ENCODE assay signal across 1 cellular context in the genomic region with DNA sequence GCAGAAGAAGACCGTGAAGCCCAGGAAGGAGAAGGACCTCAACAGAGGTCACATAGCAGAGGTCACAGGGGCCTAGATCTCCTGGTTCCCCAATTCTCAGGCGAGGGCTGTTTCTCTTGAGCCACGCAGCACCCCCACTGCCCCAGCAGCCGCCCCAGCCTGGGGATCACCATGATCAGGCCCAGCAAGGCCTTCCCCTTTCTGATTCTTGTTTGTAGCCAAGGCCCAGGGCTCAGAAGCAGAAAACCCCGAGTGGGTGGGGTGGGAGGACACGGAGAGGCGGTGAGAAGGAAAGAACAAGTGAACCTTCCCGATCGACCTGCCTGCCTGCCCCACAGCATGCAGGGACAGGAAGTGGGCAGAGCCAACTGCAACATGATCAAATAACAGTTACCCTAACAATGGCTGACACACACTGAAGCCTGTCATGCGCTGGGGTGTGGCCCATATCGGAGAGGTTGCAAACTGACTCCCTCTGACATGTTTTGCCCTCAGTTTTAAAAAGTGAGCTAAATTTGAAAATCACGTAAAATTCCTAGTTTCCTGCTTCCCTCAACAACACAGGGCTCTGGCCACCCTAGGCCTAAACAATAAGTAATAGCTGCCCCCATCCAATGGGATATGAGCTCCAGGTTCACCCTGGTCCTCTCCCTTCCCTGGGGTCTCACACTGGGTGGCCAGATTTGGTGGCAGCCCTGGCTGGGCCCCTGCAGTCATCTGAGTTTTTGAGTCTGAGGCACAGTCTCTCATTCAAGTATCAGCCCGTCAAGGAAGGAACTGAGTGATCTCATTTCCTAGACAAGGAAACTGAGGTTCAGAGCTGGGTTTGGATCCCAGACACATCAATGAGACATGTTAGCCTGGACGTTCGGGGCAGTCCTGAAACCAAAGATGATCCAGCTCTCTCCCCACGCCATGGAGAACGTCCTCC.
A peak's percentile ranks its signal among the peaks of the same experiment; 100 is the strongest.
TF ChIP-seq lines count a peak whose summit lies in the region.

No MANE protein-coding gene starts in this region.

TF ChIP-seq in GM23338, 12 proteins besides CTCF, POLR2A, EP300 and RAD21:
- peak; percentile 32; the same call in 1 of the 2 replicates for TF ChIP-seq POLR2AphosphoS5 (IDR thresholded peaks at IDR 0.05; ENCODE audit: low read depth)
- no peak for TF ChIP-seq ETS1 (IDR thresholded peaks at IDR 0.05)
